Comparison of ENCODE assay signal across 9 cellular contexts in genomic region chr12:124543052-124543590, GRCh38. TPM values are rescaled to one million over a fixed set of nuclear protein-coding genes. Genes with fewer than 3 reads are reported as not detected.
DNase-seq lines count a peak whose midpoint lies in the region; ATAC-seq and TF ChIP-seq lines count a peak whose summit lies in the region.
"Had no signal": no experiment of that assay in that cellular context is flagged by ENCODE, and none has a peak within 500 bp of the region (broad histone marks: within the 10 kb centered on the region; RNA-seq: fewer than 3 reads in every experiment).

No MANE protein-coding gene starts in this region.

- DNase-seq in Caki2 (ENCODE audit: low read depth) = peak; percentile 75
- DNase-seq in body of pancreas = peak in 1 of 4 donors; percentile 40
- DNase-seq in naive thymus-derived CD4-positive, alpha-beta T cell = peak in 6 of 9 donors; percentile 27 to 66 (median 48)
- no peak for DNase-seq in NCI-H524 treated with DMSO at 0.1 percent for 48 hours (lab: John Stamatoyannopoulos, UW)
- DNase-seq in NK-92 treated with Interleukin-12 subunit alpha and Interleukin-12 subunit beta, amount 100 ng/mL, for 24 hours (lab: John Stamatoyannopoulos, UW) = no peak
- no peak for DNase-seq in MV-4-11 (lab: John Stamatoyannopoulos, UW)

- peak overlapping the region in 3 of 10 donors; percentile 6 to 58 (median 57) for H3K4me3 Mint-ChIP-seq in naive thymus-derived CD4-positive, alpha-beta T cell

- ATAC-seq in body of pancreas (peak; percentile 52), GM19455 (IDR thresholded peaks at IDR 0.05; ENCODE audit: unreplicated experiment) (no peak)
- peak; percentile 57 for ATAC-seq in naive thymus-derived CD4-positive, alpha-beta T cell

- intact Hi-C loops in body of pancreas (cut with DNase I) = no loop called here
- intact Hi-C loops in naive thymus-derived CD4-positive, alpha-beta T cell (cut with micrococcal nuclease) = loop anchor here in 1 of 2 donors (2.0 kb wide), 1 partner anchor 24 kb away; the partner anchor contains the start of gene NCOR2

- H3K9me3 Mint-ChIP-seq in naive thymus-derived CD4-positive, alpha-beta T cell = no peaks in the 10 kb centered on the region

- H3K4me3 ChIP-seq in HUES6 (ENCODE audit: low read depth, low read length) (peak overlapping the region; percentile 25; the same call in 1 of the 2 replicates), body of pancreas (no peak overlapping the region)
- H3K4me3 ChIP-seq in naive thymus-derived CD4-positive, alpha-beta T cell (ENCODE audit: low read length) = no peak overlapping the region

- H3K36me3 ChIP-seq in HUES6 (ENCODE audit: control insufficient read depth, insufficient read depth, low read length) (peaks cover 5% of the 10 kb centered on the region; the same call in 1 of the 2 replicates), body of pancreas (replicated peaks in 1 of 2; ENCODE audit: insufficient read depth in 1 of 2, low read depth in 2 of 2) (no peaks in the 10 kb centered on the region)
- H3K36me3 ChIP-seq in naive thymus-derived CD4-positive, alpha-beta T cell (ENCODE audit: control insufficient read depth in 2 of 3, insufficient read depth in 3 of 3, low read length in 3 of 3) = peaks cover 0 to 7% (median 0%) of the 10 kb centered on the region in 3 experiments

- H3K4me1 ChIP-seq in HUES6 (ENCODE audit: control insufficient read depth, insufficient read depth, low read length) (peaks cover 66% of the 10 kb centered on the region), body of pancreas (peaks cover 47% of the 10 kb centered on the region)
- H3K4me1 ChIP-seq in naive thymus-derived CD4-positive, alpha-beta T cell (ENCODE audit: control insufficient read depth in 2 of 2, insufficient read depth in 2 of 2, low read length in 2 of 2) = peaks cover 21 to 42% of the 10 kb centered on the region in 2 donors

- no peak for TF ChIP-seq POLR2A in body of pancreas (IDR thresholded peaks at IDR 0.05)

- H3K9me3 ChIP-seq in HUES6 (ENCODE audit: control insufficient read depth, insufficient read depth, low read depth, low read length) (no peaks in the 10 kb centered on the region), body of pancreas (no peaks in the 10 kb centered on the region)
- no peaks in the 10 kb centered on the region for H3K9me3 ChIP-seq in naive thymus-derived CD4-positive, alpha-beta T cell (ENCODE audit: control insufficient read depth in 2 of 3, low read length in 3 of 3)

- no peak for TF ChIP-seq CTCF in body of pancreas (IDR thresholded peaks at IDR 0.05)

- WGBS in body of pancreas, 2 donors = 56% methylated on average over 10 to 20 of the region's 20 CpGs

- peaks cover 25 to 78% (median 47%) of the 10 kb centered on the region in 7 donors for H3K4me1 Mint-ChIP-seq in naive thymus-derived CD4-positive, alpha-beta T cell

- H3K9ac ChIP-seq in HUES6 (ENCODE audit: low read length) = peak overlapping the region; percentile 53
- H3K9ac ChIP-seq: parathyroid adenoma had no signal

- H3K27me3 ChIP-seq in HUES6 (ENCODE audit: control insufficient read depth, insufficient read depth, low read length) (no peaks in the 10 kb centered on the region), body of pancreas (no peaks in the 10 kb centered on the region)
- H3K27me3 ChIP-seq in naive thymus-derived CD4-positive, alpha-beta T cell (ENCODE audit: control insufficient read depth in 2 of 2, insufficient read depth in 2 of 2, low read length in 2 of 2) = no peaks in the 10 kb centered on the region

- no peaks in the 10 kb centered on the region for H3K27me3 Mint-ChIP-seq in naive thymus-derived CD4-positive, alpha-beta T cell

- H3K27ac Mint-ChIP-seq in naive thymus-derived CD4-positive, alpha-beta T cell = peak overlapping the region in 5 of 9 donors; percentile 63 to 87 (median 82)

- POLR2A ChIA-PET in naive thymus-derived CD4-positive, alpha-beta T cell (lab: Charles Lee) = no interaction called here

- CTCF ChIA-PET in naive thymus-derived CD4-positive, alpha-beta T cell (lab: Charles Lee) = no interaction called here

- in situ Hi-C loops in Caki2 (cut with HindIII; ENCODE audit: low pct_unique_long_range_greater_than_20kb, low sequenced_read_pairs) = no loop called here

- peak overlapping the region; percentile 68; the same call in 1 of the 2 replicates for H3K27ac ChIP-seq in HUES6 (ENCODE audit: low read depth, low read length)
- H3K27ac ChIP-seq in body of pancreas = peak overlapping the region in 3 of 4 donors; percentile 19 to 65 (median 21)
- peak overlapping the region; percentile 21 for H3K27ac ChIP-seq in naive thymus-derived CD4-positive, alpha-beta T cell (ENCODE audit: low read depth, low read length)
- H3K27ac ChIP-seq: parathyroid adenoma had no signal

- H3K36me3 Mint-ChIP-seq in naive thymus-derived CD4-positive, alpha-beta T cell = peaks cover 0 to 6% (median 0%) of the 10 kb centered on the region in 5 donors

RNA-seq across cellular contexts. Expression of gene NCOR2, which starts 24.3 kb away (rescaled TPM):
- total RNA-seq in Caki2 (2014; rRNA removed; shearing (Covaris generic); ENCODE audit: low replicate concordance) = 2.7 and 12.9 TPM in 2 replicates
- total RNA-seq in body of pancreas = 100 to 1,000 TPM in 1 of 2 donors, 10 to 100 TPM in 1; 53.7 to 397 TPM
- total RNA-seq in naive thymus-derived CD4-positive, alpha-beta T cell = 100 to 1,000 TPM; 101 to 194 (median 112) TPM
- 10 to 100 TPM in 1 of 2 donors, 1 to 10 TPM in 1; 5.3 to 17.3 TPM for polyA plus RNA-seq in naive thymus-derived CD4-positive, alpha-beta T cell

Comparison
In these comparisons a context has a peak if more than half of its experiments do, and no peak if none do; other contexts are left out.
1. DNase-seq: peak in Caki2 (single experiment) and naive thymus-derived CD4-positive, alpha-beta T cell (6 of 9); none in NCI-H524 treated with DMSO at 0.1 percent for 48 hours (single experiment), NK-92 treated with Interleukin-12 subunit alpha and Interleukin-12 subunit beta, amount 100 ng/mL, for 24 hours (single experiment) and MV-4-11 (single experiment).
2. Peak in every context shown above with its lines, with median percentiles within 50 percentile points of each other: H3K27ac ChIP-seq.